In genomic region chr13:19606152-19606551, GRCh38 we compare ENCODE assay signal across 24 cellular contexts. TPM values are rescaled to one million over a fixed set of nuclear protein-coding genes. Genes with fewer than 3 reads are reported as not detected.
DNase-seq lines count a peak whose midpoint lies in the region; ATAC-seq and TF ChIP-seq lines count a peak whose summit lies in the region.
"Had no signal": no experiment of that assay in that cellular context is flagged by ENCODE, and none has a peak within 500 bp of the region (broad histone marks: within the 10 kb centered on the region; RNA-seq: fewer than 3 reads in every experiment).

No MANE protein-coding gene starts in this region.

- H2AFZ ChIP-seq in HCT116 (ENCODE audit: low read depth, low read length, poor library complexity, severe bottlenecking): no peak overlapping the region
- peak overlapping the region; percentile 23 for H2AFZ ChIP-seq in mammary epithelial cell (ENCODE audit: low read depth, low read length)

- BruUV-seq in HCT116 (replicated peaks; lab: Mats Ljungman, UMichigan): no TSS peak
- no TSS peak for BruUV-seq in mammary epithelial cell (replicated peaks; lab: Mats Ljungman, UMichigan)

- ATAC-seq in HCT116 (no peak), left ventricle myocardium superior (no peak), GM21786 (IDR thresholded peaks at IDR 0.05; ENCODE audit: unreplicated experiment) (no peak), HG02970 (IDR thresholded peaks at IDR 0.05; ENCODE audit: low FRiP score, unreplicated experiment) (no peak)
- ATAC-seq: right lobe of liver; stimulated activated naive CD8-positive, alpha-beta T cell treated with anti-CD3 and anti-CD28 coated beads, Interleukin-15, amount 100 ng/mL, for 72 hours had no signal

- H3K79me2 ChIP-seq in HCT116 (ENCODE audit: insufficient read depth, low read length) (peaks cover 97% of the 10 kb centered on the region), mammary epithelial cell (ENCODE audit: insufficient read depth, low read length) (peaks cover 82% of the 10 kb centered on the region)

- no peak for TF ChIP-seq POLR2A in HCT116 (IDR thresholded peaks at IDR 0.05; ENCODE audit: borderline replicate concordance, extremely low read depth, insufficient read depth, insufficient read length)

- H3K9me3 ChIP-seq in HCT116 (ENCODE audit: control insufficient read depth in 1 of 2, insufficient read depth in 1 of 2, low read depth in 1 of 2, low read length in 2 of 2) (no peaks in the 10 kb centered on the region), mammary epithelial cell (replicated peaks; ENCODE audit: insufficient read depth, low read length) (no peaks in the 10 kb centered on the region)
- H3K9me3 ChIP-seq: esophagus muscularis mucosa, Peyer's patch, transverse colon had no signal

- dilution Hi-C loops in mammary epithelial cell (cut with HindIII; ENCODE audit: low sequenced_read_pairs): no loop called here

- H3K27me3 ChIP-seq in HCT116 (ENCODE audit: insufficient read depth, low read length) (no peaks in the 10 kb centered on the region), mammary epithelial cell (ENCODE audit: insufficient read depth, low read length) (no peaks in the 10 kb centered on the region)
- H3K27me3 ChIP-seq: Peyer's patch had no signal

- H3K4me3 ChIP-seq in HCT116 (replicated peaks in 1 of 2; ENCODE audit: low read depth in 1 of 2, low read length in 2 of 2): no peak overlapping the region
- H3K4me3 ChIP-seq in mammary epithelial cell (replicated peaks in 1 of 3; ENCODE audit: insufficient read depth in 1 of 3, low read depth in 2 of 3, low read length in 3 of 3): no peak overlapping the region
- H3K4me3 ChIP-seq: esophagus muscularis mucosa, Peyer's patch, right lobe of liver, transverse colon had no signal

- in situ Hi-C loops in mammary epithelial cell (cut with MboI; ENCODE audit: low sequenced_read_pairs in 2 of 2): no loop called here

- RAD21 ChIA-PET in HCT116 (lab: Charles Lee; ENCODE audit: low non-redundant PET in 1 of 2, low total read pairs in 2 of 2, uncharacterized antibody in 2 of 2, unreplicated experiment in 2 of 2): no interaction called here

- DNase-seq in Daoy (ENCODE audit: low read depth) (peak; percentile 4), HCT116 (ENCODE audit: low read depth, low spot score) (no peak), mammary epithelial cell (peak; percentile 82), inferior parietal cortex (ENCODE audit: extremely low spot score) (peak; percentile 15), left ventricle myocardium superior (no peak), NCI-H2107 treated with DMSO at 0.1 percent for 48 hours (lab: John Stamatoyannopoulos, UW; ENCODE audit: unreplicated experiment) (no peak)
- DNase-seq: activated B cell treated with CpG ODN at 0.5 μM for 24 hours; activated CD4-positive, alpha-beta memory T cell treated with anti-CD3 and anti-CD28 coated beads for 36 hours; activated naive CD8-positive, alpha-beta T cell treated with anti-CD3 and anti-CD28 coated beads, Interleukin-2, amount 10 ng/mL, durations not matched to agents 7 days and 5 days; AML-193; DMS79 treated with DMSO at 0.1 percent for 48 hours; H9; NCI-H1092; NCI-H1930; NCI-H510A; Peyer's patch; right lobe of liver; stimulated activated naive CD8-positive, alpha-beta T cell treated with anti-CD3 and anti-CD28 coated beads, Interleukin-15, amount 100 ng/mL, for 72 hours; T-helper 9 cell; transverse colon had no signal

- no peak for TF ChIP-seq RAD21 in HCT116 (IDR thresholded peaks at IDR 0.05; ENCODE audit: low read depth)

- TF ChIP-seq CTCF in HCT116 (IDR thresholded peaks at IDR 0.05 in 2 of 3, conservative IDR thresholded peaks at IDR 0.05 in 1 of 3; ENCODE audit: borderline replicate concordance in 1 of 3, insufficient read depth in 1 of 3, low read depth in 2 of 3, low read length in 2 of 3): no peak
- no peak for TF ChIP-seq CTCF in mammary epithelial cell (conservative IDR thresholded peaks at IDR 0.05 in 1 of 2, IDR thresholded peaks at IDR 0.05 in 1 of 2; ENCODE audit: extremely low read depth in 1 of 2, insufficient read depth in 1 of 2, low read depth in 1 of 2, low read length in 2 of 2)

- H3K4me2 ChIP-seq in HCT116 (ENCODE audit: low read length): peak overlapping the region; percentile 76
- H3K4me2 ChIP-seq in mammary epithelial cell (ENCODE audit: insufficient read depth, low read depth, low read length): peak overlapping the region; percentile 32

- H3K27ac ChIP-seq in HCT116 (ENCODE audit: low read depth, low read length): peak overlapping the region; percentile 69; the same call in 1 of the 2 replicates
- H3K27ac ChIP-seq in mammary epithelial cell (ENCODE audit: insufficient read depth, low read depth, low read length): peak overlapping the region; percentile 79
- H3K27ac ChIP-seq: esophagus muscularis mucosa, Peyer's patch, right lobe of liver, transverse colon had no signal

- intact Hi-C loops in HCT116 (cut with micrococcal nuclease) (no loop called here), mammary epithelial cell (cut with micrococcal nuclease) (no loop called here), left ventricle myocardium superior (cut with micrococcal nuclease) (no loop called here)

- H3K4me1 ChIP-seq in HCT116 (ENCODE audit: control insufficient read depth in 1 of 2, insufficient read depth in 2 of 2, low read length in 2 of 2) (peaks cover 25 to 50% of the 10 kb centered on the region in 2 experiments), mammary epithelial cell (ENCODE audit: insufficient read depth, low read length) (peaks cover 30% of the 10 kb centered on the region)
- H3K4me1 ChIP-seq: right lobe of liver had no signal

- H4K20me1 ChIP-seq in HCT116 (ENCODE audit: insufficient read depth): peaks cover 3% of the 10 kb centered on the region; the same call in 1 of the 2 replicates
- H4K20me1 ChIP-seq in mammary epithelial cell (ENCODE audit: insufficient read depth, low read length): no peaks in the 10 kb centered on the region

- CTCF ChIA-PET in HCT116 (lab: Charles Lee) (no interaction called here), mammary epithelial cell (lab: Charles Lee; ENCODE audit: low non-redundant PET) (no interaction called here)

- H3K36me3 ChIP-seq in HCT116 (ENCODE audit: control insufficient read depth in 1 of 2, insufficient read depth in 2 of 2, low read length in 2 of 2) (no peaks in the 10 kb centered on the region), mammary epithelial cell (ENCODE audit: insufficient read depth, low read length) (no peaks in the 10 kb centered on the region)
- H3K36me3 ChIP-seq: esophagus muscularis mucosa, Peyer's patch, right lobe of liver, transverse colon had no signal

- POLR2A ChIA-PET in HCT116 (lab: Charles Lee): no interaction called here

- H3K9me2 ChIP-seq in HCT116 (ENCODE audit: insufficient read depth): no peaks in the 10 kb centered on the region

- H3K9ac ChIP-seq in HCT116 (ENCODE audit: low read length): 0 out of 2 replicates have a peak overlapping the region, but pooled peaks have one; percentile 6
- no peak overlapping the region for H3K9ac ChIP-seq in mammary epithelial cell (ENCODE audit: insufficient read depth, low read length)

TF ChIP-seq in HCT116, 20 proteins besides CTCF, POLR2A, EP300 and RAD21 (continues in another document):
- TF ChIP-seq EGR1 (IDR thresholded peaks at IDR 0.05; ENCODE audit: low read depth) (no peak), SIN3A (IDR thresholded peaks at IDR 0.05; ENCODE audit: low read depth) (no peak), TCF7L2 (IDR thresholded peaks at IDR 0.05; ENCODE audit: borderline replicate concordance, extremely low read depth, insufficient read depth, insufficient read length) (no peak), MAX (IDR thresholded peaks at IDR 0.05) (no peak), REST (IDR thresholded peaks at IDR 0.05; ENCODE audit: low read depth) (no peak), ATF3 (IDR thresholded peaks at IDR 0.05) (no peak), CEBPB (IDR thresholded peaks at IDR 0.05; ENCODE audit: low read depth) (no peak)

RNA-seq across cellular contexts. Expression of gene MPHOSPH8, which starts 27.3 kb away (rescaled TPM):
- 11.6 and 12.2 TPM in 2 replicates for total RNA-seq in Daoy (2014; rRNA removed; shearing (Covaris generic))
- total RNA-seq in HCT116 (2021; ENCODE audit: unreplicated experiment) (21.5 TPM), mammary epithelial cell (10 to 100 TPM; 10.0 to 27.3 TPM), left ventricle myocardium superior (29.2 TPM)
- 9.8 and 13.2 TPM in 2 replicates for polyA plus RNA-seq in HCT116 (2012)
- polyA plus RNA-seq in mammary epithelial cell: 10.9 TPM
- polyA minus RNA-seq in mammary epithelial cell: 13.0 TPM

RNA-seq across cellular contexts. Expression of gene TPTE2, which starts 44.8 kb away (rescaled TPM):
- total RNA-seq in Daoy (2014; rRNA removed; shearing (Covaris generic)): not detected in 2 replicates
- total RNA-seq in HCT116 (2021; ENCODE audit: unreplicated experiment) (not detected), mammary epithelial cell (not detected), left ventricle myocardium superior (not detected)
- not detected in 2 replicates for polyA plus RNA-seq in HCT116 (2012)
- polyA plus RNA-seq in mammary epithelial cell: not detected
- polyA minus RNA-seq in mammary epithelial cell: not detected
- total RNA-seq: activated B cell treated with CpG ODN at 0.5 μM for 24 hours; activated naive CD8-positive, alpha-beta T cell treated with anti-CD3 and anti-CD28 coated beads, Interleukin-2, amount 10 ng/mL, durations not matched to agents 7 days and 5 days; cerebellum; H9; Peyer's patch; right lobe of liver; transverse colon had no signal

Comparison
In these comparisons a context has a peak if more than half of its experiments do, and no peak if none do; other contexts are left out.
1. DNase-seq: peak in Daoy (single experiment), mammary epithelial cell (single experiment) and inferior parietal cortex (single experiment); none in HCT116 (single experiment), left ventricle myocardium superior (single experiment) and NCI-H2107 treated with DMSO at 0.1 percent for 48 hours (single experiment).